In the genomic region with DNA sequence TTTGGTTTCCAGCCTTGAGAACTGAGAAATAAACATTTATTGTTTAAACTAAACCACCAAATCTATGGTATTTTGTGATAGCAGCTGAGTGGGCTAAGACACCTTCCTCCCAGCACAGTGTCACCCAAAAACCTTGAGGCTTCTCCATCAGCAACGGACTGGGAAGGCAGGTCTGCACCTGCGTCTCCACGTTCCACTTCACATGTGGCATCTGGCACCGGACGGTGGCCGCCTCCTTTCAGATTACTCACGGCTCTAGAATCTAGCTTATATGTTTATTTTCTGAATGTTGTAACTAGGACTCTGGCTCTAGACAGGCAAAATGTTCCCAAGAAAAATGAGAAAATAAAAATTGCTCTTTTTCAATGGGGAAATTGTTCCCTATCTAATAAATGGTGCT, we compare ENCODE assay signal across 20 cellular contexts.
DNase-seq lines count a peak whose midpoint lies in the region; TF ChIP-seq lines count a peak whose summit lies in the region.
"Had no signal": no experiment of that assay in that cellular context is flagged by ENCODE, and none has a peak within 500 bp of the region (broad histone marks: within the 10 kb centered on the region; RNA-seq: fewer than 3 reads in every experiment).

No MANE protein-coding gene starts in this region.

- TF ChIP-seq EP300 in transverse colon (IDR thresholded peaks at IDR 0.05; ENCODE audit: low read depth): no peak

- no peak overlapping the region for H3K4me3 ChIP-seq in transverse colon
- H3K4me3 ChIP-seq: SJSA1 had no signal

- no peaks in the 10 kb centered on the region for H3K27me3 ChIP-seq in transverse colon
- H3K27me3 ChIP-seq: SJSA1 had no signal

- in situ Hi-C loops in transverse colon (cut with MboI; ENCODE audit: low pct_ligation_motif_present in 1 of 4, low pct_unique_long_range_greater_than_20kb in 1 of 4, low sequenced_read_pairs in 3 of 4): no loop called here

- POLR2A ChIA-PET in RWPE1 (lab: Yijun Ruan, JAX; ENCODE audit: low non-redundant PET): no interaction called here

- intact Hi-C loops in transverse colon (cut with DNase I; ENCODE audit: low total_unique reads): no loop called here

- no peak overlapping the region for H3K27ac ChIP-seq in RWPE1
- H3K27ac ChIP-seq in transverse colon: no peak overlapping the region
- H3K27ac ChIP-seq: SJSA1 had no signal

- peak; percentile 6 for DNase-seq in NCI-H2171 (lab: John Stamatoyannopoulos, UW)
- DNase-seq in RWPE1 (ENCODE audit: low spot score): peak; percentile 12
- peak; percentile 15 for DNase-seq in kidney tubule cell (ENCODE audit: low spot score)
- DNase-seq in transverse colon: peak; percentile 1
- DNase-seq in hypothalamus (lab: John Stamatoyannopoulos, UW): no peak
- DNase-seq in effector CD8-positive, alpha-beta T cell (lab: John Stamatoyannopoulos, UW): no peak
- DNase-seq in NCI-H446 treated with DMSO at 0.1 percent for 48 hours (lab: John Stamatoyannopoulos, UW): no peak
- DNase-seq: CD4-positive, CD25-positive, alpha-beta regulatory T cell; COR-L47; DMS79; H9; HFFc6; Karpas-422; NCI-H1694 treated with DMSO at 0.1 percent for 48 hours; NCI-H2081 treated with DMSO at 0.1 percent for 48 hours; NCI-H226; NCI-H524; NCI-H774; NK-92 treated with Interleukin-12 subunit alpha and Interleukin-12 subunit beta, amount 100 ng/mL, for 24 hours had no signal

- H3K9me3 ChIP-seq in transverse colon: no peaks in the 10 kb centered on the region
- H3K9me3 ChIP-seq: SJSA1 had no signal

- CTCF ChIA-PET in RWPE1 (lab: Yijun Ruan, JAX): no interaction called here

- WGBS in transverse colon (ENCODE audit: low coverage in 1 of 2), 2 donors: 74 to 78% methylated on average over 5 to 7 of the region's 7 CpGs

- no peak for TF ChIP-seq POLR2A in transverse colon (IDR thresholded peaks at IDR 0.05)

- H3K36me3 ChIP-seq in transverse colon: no peaks in the 10 kb centered on the region
- H3K36me3 ChIP-seq: SJSA1 had no signal

- TF ChIP-seq CTCF in RWPE1 (conservative IDR thresholded peaks at IDR 0.05; ENCODE audit: low read depth) (no peak), transverse colon (IDR thresholded peaks at IDR 0.05) (no peak)

- no peaks in the 10 kb centered on the region for H3K4me1 ChIP-seq in transverse colon
- H3K4me1 ChIP-seq: SJSA1 had no signal

Comparison
In these comparisons a context has a peak if more than half of its experiments do, and no peak if none do; other contexts are left out.
1. DNase-seq: peak in NCI-H2171 (single experiment), RWPE1 (single experiment), kidney tubule cell (single experiment) and transverse colon (single experiment); none in hypothalamus (0 of 51), effector CD8-positive, alpha-beta T cell (single experiment) and NCI-H446 treated with DMSO at 0.1 percent for 48 hours (single experiment).